In genomic region chr2:198004921-198005829, GRCh38 we compare ENCODE assay signal across 9 cellular contexts.
A peak's percentile ranks its signal among the peaks of the same experiment; 100 is the strongest.
DNase-seq lines count a peak whose midpoint lies in the region; ATAC-seq and TF ChIP-seq lines count a peak whose summit lies in the region.
"Had no signal": no experiment of that assay in that cellular context is flagged by ENCODE, and none has a peak within 500 bp of the region (broad histone marks: within the 10 kb centered on the region; RNA-seq: fewer than 3 reads in every experiment).

No MANE protein-coding gene starts in this region.

- H3K9me3 Mint-ChIP-seq in CD4-positive, alpha-beta T cell, result peaks cover 2% of the 10 kb centered on the region
- peaks cover 27% of the 10 kb centered on the region for H3K9me3 Mint-ChIP-seq in activated naive CD8-positive, alpha-beta T cell treated with anti-CD3 and anti-CD28 coated beads, Interleukin-2, amount 50 U/mL, for 24 hours

- intact Hi-C loops in CD4-positive, alpha-beta T cell (cut with DNase I, micrococcal nuclease), result loop anchor here in 1 of 2 experiments (5.0 kb wide), 2 partner anchors 48 to 198 kb away; no protein-coding TSS in a partner anchor

- no peaks in the 10 kb centered on the region for H3K27me3 ChIP-seq in CD4-positive, alpha-beta T cell (ENCODE audit: control insufficient read depth, insufficient read depth, low read length)

- H3K4me3 Mint-ChIP-seq in CD4-positive, alpha-beta T cell, result peak overlapping the region; percentile 47
- peak overlapping the region; percentile 68 for H3K4me3 Mint-ChIP-seq in activated naive CD8-positive, alpha-beta T cell treated with anti-CD3 and anti-CD28 coated beads, Interleukin-2, amount 50 U/mL, for 24 hours
- H3K4me3 Mint-ChIP-seq: activated naive CD8-positive, alpha-beta T cell treated with anti-CD3 and anti-CD28 coated beads, Interleukin-2, amount 10 ng/mL, durations not matched to agents 7 days and 5 days had no signal

- CTCF ChIA-PET in CD4-positive, alpha-beta T cell (lab: Charles Lee), result no interaction called here

- peak overlapping the region; percentile 83 for H3K27ac Mint-ChIP-seq in CD4-positive, alpha-beta T cell
- H3K27ac Mint-ChIP-seq in activated naive CD8-positive, alpha-beta T cell treated with anti-CD3 and anti-CD28 coated beads, Interleukin-2, amount 50 U/mL, for 24 hours, result peak overlapping the region; percentile 95
- H3K27ac Mint-ChIP-seq: activated naive CD8-positive, alpha-beta T cell treated with anti-CD3 and anti-CD28 coated beads, Interleukin-2, amount 10 ng/mL, durations not matched to agents 7 days and 5 days had no signal

- POLR2A ChIA-PET in CD4-positive, alpha-beta T cell (lab: Charles Lee), result interaction anchor here (1.4 kb wide), 1 partner anchor 9 kb away, joined by 3 read pairs; no protein-coding TSS in a partner anchor

- H3K27ac ChIP-seq in CD4-positive, alpha-beta T cell (ENCODE audit: low read depth, low read length), result no peak overlapping the region

- H3K4me1 Mint-ChIP-seq in CD4-positive, alpha-beta T cell (ENCODE audit: low read depth), result peaks cover 74% of the 10 kb centered on the region
- peaks cover 62% of the 10 kb centered on the region for H3K4me1 Mint-ChIP-seq in activated naive CD8-positive, alpha-beta T cell treated with anti-CD3 and anti-CD28 coated beads, Interleukin-2, amount 50 U/mL, for 24 hours

- no peak for DNase-seq in CD4-positive, alpha-beta T cell
- peak; percentile 18 for DNase-seq in activated naive CD8-positive, alpha-beta T cell treated with anti-CD3 and anti-CD28 coated beads, Interleukin-2, amount 50 U/mL, for 24 hours
- no peak for DNase-seq in NCI-H2196 (lab: John Stamatoyannopoulos, UW; ENCODE audit: unreplicated experiment)
- no peak for DNase-seq in activated CD8-positive, alpha-beta memory T cell treated with anti-CD3 and anti-CD28 coated beads for 24 hours
- no peak for DNase-seq in activated gamma-delta T cell treated with Interleukin-2 at 50 U/mL for 16 hours
- DNase-seq in NCI-H1694 treated with DMSO at 0.1 percent for 48 hours (lab: John Stamatoyannopoulos, UW), result no peak
- DNase-seq: activated naive CD8-positive, alpha-beta T cell treated with anti-CD3 and anti-CD28 coated beads, Interleukin-2, amount 10 ng/mL, durations not matched to agents 7 days and 5 days had no signal

- TF ChIP-seq CTCF in CD4-positive, alpha-beta T cell (IDR thresholded peaks at IDR 0.05), result no peak

- no peaks in the 10 kb centered on the region for H3K9me3 ChIP-seq in CD4-positive, alpha-beta T cell (ENCODE audit: control insufficient read depth, low read length)

- no peaks in the 10 kb centered on the region for H3K27me3 Mint-ChIP-seq in CD4-positive, alpha-beta T cell
- no peaks in the 10 kb centered on the region for H3K27me3 Mint-ChIP-seq in activated naive CD8-positive, alpha-beta T cell treated with anti-CD3 and anti-CD28 coated beads, Interleukin-2, amount 50 U/mL, for 24 hours
- H3K27me3 Mint-ChIP-seq: activated naive CD8-positive, alpha-beta T cell treated with anti-CD3 and anti-CD28 coated beads, Interleukin-2, amount 10 ng/mL, durations not matched to agents 7 days and 5 days had no signal

- ATAC-seq in CD4-positive, alpha-beta T cell (ENCODE audit: poor library complexity), result peak; percentile 79
- ATAC-seq in GM19438 (IDR thresholded peaks at IDR 0.05; ENCODE audit: low read depth, unreplicated experiment) (peak; percentile 80), HG03196 (IDR thresholded peaks at IDR 0.05; ENCODE audit: unreplicated experiment) (peak; percentile 80)
- ATAC-seq in activated naive CD8-positive, alpha-beta T cell treated with anti-CD3 and anti-CD28 coated beads, Interleukin-2, amount 50 U/mL, for 24 hours, result peak; percentile 81

- peaks cover 41% of the 10 kb centered on the region for H3K36me3 Mint-ChIP-seq in CD4-positive, alpha-beta T cell (ENCODE audit: low read depth)
- no peaks in the 10 kb centered on the region for H3K36me3 Mint-ChIP-seq in activated naive CD8-positive, alpha-beta T cell treated with anti-CD3 and anti-CD28 coated beads, Interleukin-2, amount 50 U/mL, for 24 hours (ENCODE audit: low read depth)
